In the genomic region with DNA sequence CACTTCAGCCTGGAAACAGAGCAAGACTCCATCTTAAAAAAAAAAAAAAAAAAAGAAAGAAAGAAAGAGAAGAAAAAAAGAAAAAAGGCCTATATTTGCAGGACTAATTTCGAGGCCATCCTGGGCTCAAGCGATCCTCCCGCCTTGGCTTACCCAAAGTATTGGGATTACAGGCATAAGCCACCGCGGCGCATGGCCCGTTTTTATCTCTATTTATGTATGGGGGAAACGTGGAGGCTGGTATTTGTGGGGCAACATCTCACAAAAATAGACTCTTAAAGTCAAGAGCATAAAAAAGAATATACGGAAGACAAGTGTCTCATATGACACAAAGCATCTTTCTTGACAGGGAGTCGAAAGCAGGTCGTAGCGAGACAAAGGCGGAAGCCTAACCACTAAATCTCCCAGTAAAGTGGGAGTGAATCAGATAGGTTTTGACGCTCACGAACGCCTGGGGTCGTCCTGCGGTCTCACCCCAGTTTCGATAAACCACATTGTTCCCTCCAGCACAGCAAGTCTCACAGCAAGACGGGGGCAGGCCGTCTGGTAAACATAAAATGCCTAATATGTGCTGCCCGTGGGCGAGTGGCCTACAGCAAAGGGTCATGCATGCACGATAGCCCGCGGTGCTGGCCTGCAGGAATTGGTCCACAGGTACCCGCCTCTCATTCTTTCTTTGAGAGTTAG, we compare ENCODE assay signal across 9 cellular contexts. TPM values are rescaled to one million over a fixed set of nuclear protein-coding genes. Genes with fewer than 3 reads are reported as not detected.
A peak's percentile ranks its signal among the peaks of the same experiment; 100 is the strongest.
DNase-seq lines count a peak whose midpoint lies in the region; ATAC-seq and TF ChIP-seq lines count a peak whose summit lies in the region.
"Had no signal": no experiment of that assay in that cellular context is flagged by ENCODE, and none has a peak within 500 bp of the region (broad histone marks: within the 10 kb centered on the region; RNA-seq: fewer than 3 reads in every experiment).

No MANE protein-coding gene starts in this region.

- no peak for TF ChIP-seq POLR2A in suprapubic skin (IDR thresholded peaks at IDR 0.05)

- H3K27me3 ChIP-seq in iPS-15b (ENCODE audit: control insufficient read depth, insufficient read depth, low read length) = peaks cover 7% of the 10 kb centered on the region
- no peaks in the 10 kb centered on the region for H3K27me3 ChIP-seq in suprapubic skin
- H3K27me3 ChIP-seq: ascending aorta had no signal

- peak; percentile 84 for DNase-seq in activated CD4-positive, alpha-beta T cell treated with anti-CD3 and anti-CD28 coated beads, Interleukin-2, amount 10 ng/mL, durations not matched to agents 24 days and 14 days
- no peak for DNase-seq in activated CD4-positive, alpha-beta T cell treated with anti-CD3 and anti-CD28 coated beads, Interleukin-2, amount 50 U/mL, for 48 hours
- DNase-seq in activated T-cell treated with anti-CD3 and anti-CD28 coated beads, Interleukin-2, amount 50 U/mL, for 4 hours = no peak
- DNase-seq in suprapubic skin (ENCODE audit: low spot score in 2 of 2) (no peak), amygdala (lab: John Stamatoyannopoulos, UW) (no peak)

- peak overlapping the region; percentile 98 for H3K4me3 Mint-ChIP-seq in activated CD4-positive, alpha-beta T cell treated with anti-CD3 and anti-CD28 coated beads, Interleukin-2, amount 10 ng/mL, durations not matched to agents 24 days and 14 days
- H3K4me3 Mint-ChIP-seq in activated T-cell treated with anti-CD3 and anti-CD28 coated beads, Interleukin-2, amount 50 U/mL, for 4 hours = peak overlapping the region; percentile 96

- H3K27ac Mint-ChIP-seq in activated CD4-positive, alpha-beta T cell treated with anti-CD3 and anti-CD28 coated beads, Interleukin-2, amount 10 ng/mL, durations not matched to agents 24 days and 14 days = peak overlapping the region; percentile 99

- no peaks in the 10 kb centered on the region for H3K36me3 ChIP-seq in iPS-15b (ENCODE audit: control insufficient read depth, insufficient read depth, low read length)
- H3K36me3 ChIP-seq in suprapubic skin = no peaks in the 10 kb centered on the region
- H3K36me3 ChIP-seq: ascending aorta had no signal

- H3K9me3 Mint-ChIP-seq in activated CD4-positive, alpha-beta T cell treated with anti-CD3 and anti-CD28 coated beads, Interleukin-2, amount 10 ng/mL, durations not matched to agents 24 days and 14 days = peaks cover 5% of the 10 kb centered on the region
- H3K9me3 Mint-ChIP-seq in activated T-cell treated with anti-CD3 and anti-CD28 coated beads, Interleukin-2, amount 50 U/mL, for 4 hours = no peaks in the 10 kb centered on the region

- H3K4me3 ChIP-seq in iPS-15b (ENCODE audit: low read depth, low read length) = peak overlapping the region; percentile 38
- H3K4me3 ChIP-seq in suprapubic skin = peak overlapping the region; percentile 83

- no peak overlapping the region for H3K9ac ChIP-seq in iPS-15b (ENCODE audit: low read depth, low read length)

- H3K27me3 Mint-ChIP-seq in activated CD4-positive, alpha-beta T cell treated with anti-CD3 and anti-CD28 coated beads, Interleukin-2, amount 10 ng/mL, durations not matched to agents 24 days and 14 days = peaks cover 5% of the 10 kb centered on the region
- peaks cover 3% of the 10 kb centered on the region for H3K27me3 Mint-ChIP-seq in activated T-cell treated with anti-CD3 and anti-CD28 coated beads, Interleukin-2, amount 50 U/mL, for 4 hours (ENCODE audit: low read depth)

- H3K4me1 Mint-ChIP-seq in activated CD4-positive, alpha-beta T cell treated with anti-CD3 and anti-CD28 coated beads, Interleukin-2, amount 10 ng/mL, durations not matched to agents 24 days and 14 days = peaks cover 61% of the 10 kb centered on the region
- H3K4me1 Mint-ChIP-seq in activated T-cell treated with anti-CD3 and anti-CD28 coated beads, Interleukin-2, amount 50 U/mL, for 4 hours (ENCODE audit: low read depth) = peaks cover 55% of the 10 kb centered on the region

- no peak overlapping the region for H3K27ac ChIP-seq in suprapubic skin

- peaks cover 19% of the 10 kb centered on the region for H3K36me3 Mint-ChIP-seq in activated CD4-positive, alpha-beta T cell treated with anti-CD3 and anti-CD28 coated beads, Interleukin-2, amount 10 ng/mL, durations not matched to agents 24 days and 14 days (ENCODE audit: low read depth)
- H3K36me3 Mint-ChIP-seq in activated T-cell treated with anti-CD3 and anti-CD28 coated beads, Interleukin-2, amount 50 U/mL, for 4 hours (ENCODE audit: insufficient read depth) = no peaks in the 10 kb centered on the region

- no peak for TF ChIP-seq CTCF in suprapubic skin (IDR thresholded peaks at IDR 0.05)

- no peak for ATAC-seq in activated T-cell treated with anti-CD3 and anti-CD28 coated beads, Interleukin-2, amount 50 U/mL, for 4 hours
- ATAC-seq in GM19351 (IDR thresholded peaks at IDR 0.05; ENCODE audit: unreplicated experiment) (no peak), HG03442 (IDR thresholded peaks at IDR 0.05; ENCODE audit: unreplicated experiment) (no peak)

- H3K4me1 ChIP-seq in iPS-15b (ENCODE audit: control insufficient read depth, insufficient read depth, low read length) = no peaks in the 10 kb centered on the region
- H3K4me1 ChIP-seq in suprapubic skin = peaks cover 45% of the 10 kb centered on the region

- no peak for TF ChIP-seq EP300 in suprapubic skin (IDR thresholded peaks at IDR 0.05)

- 63% methylated on average over 27 of the region's 27 CpGs for WGBS in suprapubic skin

- no peaks in the 10 kb centered on the region for H3K9me3 ChIP-seq in iPS-15b (ENCODE audit: control insufficient read depth, insufficient read depth, low read length)
- H3K9me3 ChIP-seq in suprapubic skin = no peaks in the 10 kb centered on the region
- H3K9me3 ChIP-seq: ascending aorta had no signal

- intact Hi-C loops in activated CD4-positive, alpha-beta T cell treated with anti-CD3 and anti-CD28 coated beads, Interleukin-2, amount 10 ng/mL, durations not matched to agents 24 days and 14 days (cut with micrococcal nuclease) = no loop called here

RNA-seq across cellular contexts. Expression of gene TRIM41, which starts 1.8 kb away (rescaled TPM):
- 31.6 and 35.2 TPM in 2 replicates for total RNA-seq in activated CD4-positive, alpha-beta T cell treated with anti-CD3 and anti-CD28 coated beads, Interleukin-2, amount 10 ng/mL, durations not matched to agents 24 days and 14 days
- 10 to 100 TPM; 37.6 to 39.5 (median 38.3) TPM for total RNA-seq in activated T-cell treated with anti-CD3 and anti-CD28 coated beads, Interleukin-2, amount 50 U/mL, for 4 hours
- total RNA-seq in suprapubic skin = 10 to 100 TPM; 13.3 to 23.3 (median 16.2) TPM

RNA-seq across cellular contexts. Expression of gene TRIM7, which starts 16.3 kb away (rescaled TPM):
- total RNA-seq in activated CD4-positive, alpha-beta T cell treated with anti-CD3 and anti-CD28 coated beads, Interleukin-2, amount 10 ng/mL, durations not matched to agents 24 days and 14 days = 2.7 TPM in 2 replicates
- 1 to 10 TPM in 1 of 3 donors, under 1 TPM in 2; 0.18 to 2.1 (median 0.99) TPM for total RNA-seq in activated T-cell treated with anti-CD3 and anti-CD28 coated beads, Interleukin-2, amount 50 U/mL, for 4 hours
- 10 to 100 TPM; 52.0 to 79.0 (median 69.4) TPM for total RNA-seq in suprapubic skin

RNA-seq across cellular contexts. Expression of gene RACK1, which starts 22.5 kb away (rescaled TPM):
- 2,172 and 2,196 TPM in 2 replicates for total RNA-seq in activated CD4-positive, alpha-beta T cell treated with anti-CD3 and anti-CD28 coated beads, Interleukin-2, amount 10 ng/mL, durations not matched to agents 24 days and 14 days
- total RNA-seq in activated T-cell treated with anti-CD3 and anti-CD28 coated beads, Interleukin-2, amount 50 U/mL, for 4 hours = 1,000 to 10,000 TPM; 2,938 to 3,145 (median 2,972) TPM
- total RNA-seq in suprapubic skin = 1,000 to 10,000 TPM; 2,440 to 4,496 (median 3,996) TPM

RNA-seq across cellular contexts. Expression of gene TRIM52, which starts 39.7 kb away (rescaled TPM):
- 15.7 and 16.8 TPM in 2 replicates for total RNA-seq in activated CD4-positive, alpha-beta T cell treated with anti-CD3 and anti-CD28 coated beads, Interleukin-2, amount 10 ng/mL, durations not matched to agents 24 days and 14 days
- total RNA-seq in activated T-cell treated with anti-CD3 and anti-CD28 coated beads, Interleukin-2, amount 50 U/mL, for 4 hours = 10 to 100 TPM; 11.4 to 12.5 (median 12.0) TPM
- total RNA-seq in suprapubic skin = 10 to 100 TPM in 2 of 4 donors, 1 to 10 TPM in 2; 6.7 to 15.4 (median 10.1) TPM

Comparison
In these comparisons a context has a peak if more than half of its experiments do, and no peak if none do; other contexts are left out.
1. RNA of gene TRIM7, which starts 16.3 kb away (total RNA-seq): 52.0 to 79.0 TPM in suprapubic skin; 2.7 TPM in activated CD4-positive, alpha-beta T cell treated with anti-CD3 and anti-CD28 coated beads, Interleukin-2, amount 10 ng/mL, durations not matched to agents 24 days and 14 days and 0.18 to 2.1 TPM in activated T-cell treated with anti-CD3 and anti-CD28 coated beads, Interleukin-2, amount 50 U/mL, for 4 hours; every median in the first group is over 10 times any median in the second.